Comparison of ENCODE assay signal across 14 cellular contexts in the genomic region with DNA sequence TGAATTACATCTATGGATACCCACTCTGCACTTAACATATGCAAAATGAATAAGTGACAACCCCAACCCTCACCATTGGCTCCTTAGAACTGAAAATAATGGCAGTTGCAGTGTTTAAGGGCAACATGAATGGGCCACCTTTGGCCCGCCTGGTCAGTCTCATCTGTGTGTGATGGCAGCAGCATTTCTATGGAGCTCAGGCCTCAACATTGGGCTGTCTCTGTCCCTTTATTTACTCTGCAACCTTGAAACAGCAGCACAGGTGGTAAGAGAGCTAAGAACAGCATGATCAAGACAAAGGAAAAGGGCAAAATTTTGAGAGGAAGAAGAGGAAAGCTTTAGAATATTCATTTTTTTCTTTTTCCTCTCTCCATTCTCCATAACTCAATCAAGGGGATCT. TPM values are rescaled to one million over a fixed set of nuclear protein-coding genes. Genes with fewer than 3 reads are reported as not detected.
"Had no signal": no experiment of that assay in that cellular context is flagged by ENCODE, and none has a peak within 500 bp of the region (broad histone marks: within the 10 kb centered on the region; RNA-seq: fewer than 3 reads in every experiment).

No MANE protein-coding gene starts in this region.

- DNase-seq: activated CD4-positive, alpha-beta T cell treated with anti-CD3 and anti-CD28 coated beads for 4 hours; activated CD8-positive, alpha-beta memory T cell treated with anti-CD3 and anti-CD28 coated beads, Interleukin-2, amount 50 U/mL, for 48 hours; activated CD8-positive, alpha-beta T cell treated with anti-CD3 and anti-CD28 coated beads, Interleukin-2, amount 10 ng/mL, durations not matched to agents 7 days and 5 days; activated naive CD4-positive, alpha-beta T cell; aorta; kidney; mucosa of descending colon; natural killer cell; nucleus accumbens; sigmoid colon; stimulated activated CD4-positive, alpha-beta T cell treated with anti-CD3 and anti-CD28 coated beads, Interleukin-2, amount 100 ng/mL, for 24 hours; stimulated activated naive CD4-positive, alpha-beta T cell; T-helper 9 cell had no signal

- H3K36me3 ChIP-seq: sigmoid colon, suprapubic skin had no signal

- H3K27ac ChIP-seq: sigmoid colon, suprapubic skin had no signal

- H3K9me3 ChIP-seq: mucosa of descending colon, sigmoid colon, suprapubic skin had no signal

- H3K27me3 ChIP-seq: sigmoid colon, suprapubic skin had no signal

- H3K4me3 ChIP-seq: mucosa of descending colon, sigmoid colon, suprapubic skin had no signal

- ATAC-seq: activated CD8-positive, alpha-beta T cell treated with anti-CD3 and anti-CD28 coated beads, Interleukin-2, amount 10 ng/mL, durations not matched to agents 7 days and 5 days; natural killer cell had no signal

- H3K4me1 ChIP-seq: sigmoid colon had no signal

RNA-seq across cellular contexts. Expression of gene FZD4, which starts 44.2 kb away (rescaled TPM):
- total RNA-seq: activated CD8-positive, alpha-beta T cell treated with anti-CD3 and anti-CD28 coated beads, Interleukin-2, amount 10 ng/mL, durations not matched to agents 7 days and 5 days had no signal
